Comparison of ENCODE assay signal across 18 cellular contexts in the genomic region with DNA sequence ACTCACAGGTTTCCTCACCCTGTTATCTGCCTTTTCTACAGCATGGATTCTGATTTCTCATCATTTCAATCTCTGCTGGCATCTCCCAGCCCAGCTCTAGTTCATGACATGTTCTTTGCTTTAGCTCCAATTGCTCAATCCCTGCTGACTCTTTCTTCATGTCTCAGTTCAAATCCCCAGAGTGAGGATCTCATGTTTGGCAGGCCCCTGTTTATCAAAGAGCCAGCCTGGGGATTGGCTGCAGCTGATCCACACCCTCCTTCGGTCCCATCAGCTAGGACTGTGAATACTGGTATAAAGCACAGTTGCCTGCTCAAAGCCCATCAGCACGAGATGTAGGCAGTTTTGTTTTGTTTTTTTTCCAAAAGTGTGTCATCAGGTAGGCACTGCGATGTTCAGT. TPM values are rescaled to one million over a fixed set of nuclear protein-coding genes. Genes with fewer than 3 reads are reported as not detected.
A peak's percentile ranks its signal among the peaks of the same experiment; 100 is the strongest.
DNase-seq lines count a peak whose midpoint lies in the region; ATAC-seq and TF ChIP-seq lines count a peak whose summit lies in the region.
"Had no signal": no experiment of that assay in that cellular context is flagged by ENCODE, and none has a peak within 500 bp of the region (broad histone marks: within the 10 kb centered on the region; RNA-seq: fewer than 3 reads in every experiment).

No MANE protein-coding gene starts in this region.

- in situ Hi-C loops in brain microvascular endothelial cell (cut with HindIII; ENCODE audit: low pct_ligation_motif_present, low sequenced_read_pairs): loop anchor here (25.0 kb wide), 1 partner anchor 218 kb away; no protein-coding TSS in a partner anchor

- H3K27me3 ChIP-seq in brain microvascular endothelial cell (replicated peaks) (no peaks in the 10 kb centered on the region), right cardiac atrium (ENCODE audit: control insufficient read depth, insufficient read depth) (no peaks in the 10 kb centered on the region), dorsolateral prefrontal cortex (no peaks in the 10 kb centered on the region)

- no peak overlapping the region for H3K27ac ChIP-seq in brain microvascular endothelial cell
- peak overlapping the region; percentile 64 for H3K27ac ChIP-seq in right cardiac atrium (ENCODE audit: low read length)
- peak overlapping the region in 5 of 59 donors; percentile 11 to 31 (median 26) for H3K27ac ChIP-seq in dorsolateral prefrontal cortex

- intact Hi-C loops in right cardiac atrium (cut with DNase I): loop anchor here in 1 of 4 donors (5.0 kb wide), 1 partner anchor 218 kb away; no protein-coding TSS in a partner anchor
- intact Hi-C loops in dorsolateral prefrontal cortex (cut with DNase I): loop anchor here in 1 of 2 donors (5.0 kb wide), 1 partner anchor 223 kb away; no protein-coding TSS in a partner anchor

- DNase-seq in GM04503 (ENCODE audit: low read depth): peak; percentile 71
- peak; percentile 44 for DNase-seq in brain microvascular endothelial cell
- peak; percentile 54 to 70 (median 66) for DNase-seq in right cardiac atrium
- DNase-seq in stromal cell of bone marrow (ENCODE audit: low read depth): peak; percentile 90
- DNase-seq in dorsolateral prefrontal cortex: no peak
- DNase-seq: activated CD4-positive, alpha-beta T cell treated with anti-CD3 and anti-CD28 coated beads, Interleukin-2, amount 50 U/mL, for 1 hour; activated naive CD4-positive, alpha-beta T cell treated with Interleukin-2 at 50 U/mL for 16 hours; cortex of kidney; hypothalamus; NCI-H2081; T-helper 1 cell had no signal

- WGBS in right cardiac atrium: 63% methylated on average over 3 of the region's 3 CpGs

- TF ChIP-seq CTCF in brain microvascular endothelial cell (IDR thresholded peaks at IDR 0.05; ENCODE audit: low read depth, low read length, missing control alignments) (no peak), dorsolateral prefrontal cortex (IDR thresholded peaks at IDR 0.05 in 54 of 56, conservative IDR thresholded peaks at IDR 0.05 in 2 of 56; ENCODE audit: low read depth in 1 of 56, partially characterized antibody in 56 of 56) (no peak)

- peaks cover 4% of the 10 kb centered on the region for H3K4me1 ChIP-seq in right cardiac atrium (ENCODE audit: control insufficient read depth, insufficient read depth, low read length)

- H3K4me3 ChIP-seq in brain microvascular endothelial cell (ENCODE audit: low read depth, low read length) (no peak overlapping the region), right cardiac atrium (ENCODE audit: low read length) (no peak overlapping the region), dorsolateral prefrontal cortex (no peak overlapping the region)

- H3K9me3 ChIP-seq in right cardiac atrium (ENCODE audit: control insufficient read depth, low read length): no peaks in the 10 kb centered on the region

- ATAC-seq in right cardiac atrium (peak; percentile 82 to 83), HG03025 (IDR thresholded peaks at IDR 0.05; ENCODE audit: low FRiP score, unreplicated experiment) (no peak), GM21447 (IDR thresholded peaks at IDR 0.05; ENCODE audit: unreplicated experiment) (no peak), GM18873 (IDR thresholded peaks at IDR 0.05; ENCODE audit: low FRiP score, unreplicated experiment) (no peak)
- ATAC-seq: HCT116 had no signal

- no peaks in the 10 kb centered on the region for H3K36me3 ChIP-seq in brain microvascular endothelial cell (replicated peaks)

RNA-seq across cellular contexts. Expression of a gene that starts 14.4 kb away (rescaled TPM):
- total RNA-seq in right cardiac atrium: 10 to 100 TPM in 3 of 4 donors, 1 to 10 TPM in 1; 8.2 to 13.6 (median 13.3) TPM
- polyA plus RNA-seq in right cardiac atrium: 13.0 TPM
- total RNA-seq in dorsolateral prefrontal cortex: 10 to 100 TPM; 11.7 to 37.0 (median 21.3) TPM
- total RNA-seq: OCI-LY7 had no signal
- polyA plus RNA-seq: IgD-negative memory B cell had no signal

RNA-seq across cellular contexts. Expression of a gene that starts 27.5 kb away (rescaled TPM):
- total RNA-seq in right cardiac atrium: 1 to 10 TPM; 1.6 to 4.0 (median 2.2) TPM
- polyA plus RNA-seq in right cardiac atrium: 1.7 TPM
- total RNA-seq in dorsolateral prefrontal cortex: 1 to 10 TPM in 27 of 120 experiments, under 1 TPM in 89, not detected in 4; 0.11 to 3.1 (median 0.62) TPM
- total RNA-seq: OCI-LY7, renal cortical epithelial cell had no signal
- polyA plus RNA-seq: IgD-negative memory B cell had no signal

Comparison
In these comparisons a context has a peak if more than half of its experiments do, and no peak if none do; other contexts are left out.
1. DNase-seq: peak in GM04503 (single experiment), brain microvascular endothelial cell (single experiment), right cardiac atrium (3 of 3) and stromal cell of bone marrow (single experiment); none in dorsolateral prefrontal cortex (0 of 10).
2. ATAC-seq: peak in right cardiac atrium (2 of 2); none in HG03025 (single experiment), GM21447 (single experiment) and GM18873 (single experiment).